8 cellular contexts compared by ENCODE assay signal in genomic region chr3:134249442-134249841, GRCh38. TPM values are rescaled to one million over a fixed set of nuclear protein-coding genes. Genes with fewer than 3 reads are reported as not detected.
DNase-seq lines count a peak whose midpoint lies in the region; TF ChIP-seq lines count a peak whose summit lies in the region.

No MANE protein-coding gene starts in this region.

- no peaks in the 10 kb centered on the region for H3K27me3 Mint-ChIP-seq in Caco-2 (ENCODE audit: insufficient read depth, unreplicated experiment)
- peaks cover 4% of the 10 kb centered on the region for H3K27me3 Mint-ChIP-seq in endothelial cell (ENCODE audit: unreplicated experiment)
- no peaks in the 10 kb centered on the region for H3K27me3 Mint-ChIP-seq in osteocyte (ENCODE audit: unreplicated experiment)

- intact Hi-C loops in Caco-2 (cut with micrococcal nuclease; ENCODE audit: unreplicated experiment), result no loop called here
- intact Hi-C loops in OCI-LY7 (cut with micrococcal nuclease; ENCODE audit: unreplicated experiment), result no loop called here

- POLR2A ChIA-PET in Caco-2 (lab: Charles Lee), result no interaction called here
- POLR2A ChIA-PET in OCI-LY7 (lab: Charles Lee), result interaction anchor here (1.6 kb wide), 1 partner anchor 10 kb away, joined by 3 read pairs; no protein-coding TSS in a partner anchor

- H4K20me1 ChIP-seq in OCI-LY7 (ENCODE audit: insufficient read depth, low read length), result peaks cover 7% of the 10 kb centered on the region; the same call in 1 of the 2 replicates

- H3K79me2 ChIP-seq in OCI-LY7 (ENCODE audit: insufficient read depth, low read depth, low read length), result no peaks in the 10 kb centered on the region; the same call in 1 of the 2 replicates

- H3K9me3 Mint-ChIP-seq in Caco-2 (ENCODE audit: unreplicated experiment) (peaks cover 13% of the 10 kb centered on the region), endothelial cell (ENCODE audit: unreplicated experiment) (no peaks in the 10 kb centered on the region), osteocyte (ENCODE audit: unreplicated experiment) (no peaks in the 10 kb centered on the region)

- peak overlapping the region; percentile 91 for H3K4me2 ChIP-seq in OCI-LY7 (ENCODE audit: low read length)

- peak overlapping the region; percentile 76 for H3K27ac Mint-ChIP-seq in Caco-2 (ENCODE audit: unreplicated experiment)
- H3K27ac Mint-ChIP-seq in endothelial cell (ENCODE audit: unreplicated experiment), result peak overlapping the region; percentile 83
- H3K27ac Mint-ChIP-seq in osteocyte (ENCODE audit: unreplicated experiment), result peak overlapping the region; percentile 84

- no peaks in the 10 kb centered on the region for H3K9me2 ChIP-seq in OCI-LY7 (ENCODE audit: insufficient read depth, low read length)

- no peaks in the 10 kb centered on the region for H3K27me3 ChIP-seq in Caco-2 (replicated peaks; ENCODE audit: control insufficient read depth, insufficient read depth, low read length)

- H3K36me3 ChIP-seq in Caco-2 (ENCODE audit: control insufficient read depth, insufficient read depth, low read length) (no peaks in the 10 kb centered on the region), OCI-LY7 (ENCODE audit: insufficient read depth, low read length) (no peaks in the 10 kb centered on the region; the same call in 1 of the 2 replicates)

- no peaks in the 10 kb centered on the region; the same call in 1 of the 2 replicates for H3K9me3 ChIP-seq in Caco-2
- H3K9me3 ChIP-seq in OCI-LY7 (ENCODE audit: low read length), result 0 out of 2 replicates have a peak, but pooled peaks cover 7% of the 10 kb centered on the region

- BruUV-seq in Caco-2 (replicated peaks; lab: Mats Ljungman, UMichigan), result TSS peak; percentile 49
- TSS peak; percentile 67 for BruUV-seq in OCI-LY7 (replicated peaks; lab: Mats Ljungman, UMichigan)

- H3K4me1 ChIP-seq in Caco-2, result peaks cover 49% of the 10 kb centered on the region
- H3K4me1 ChIP-seq in OCI-LY7 (ENCODE audit: insufficient read depth, low read length, poor library complexity, severe bottlenecking), result peaks cover 10% of the 10 kb centered on the region

- H3K36me3 Mint-ChIP-seq in Caco-2 (ENCODE audit: insufficient read depth, unreplicated experiment) (peaks cover 17% of the 10 kb centered on the region), endothelial cell (ENCODE audit: low read depth, unreplicated experiment) (no peaks in the 10 kb centered on the region), osteocyte (ENCODE audit: unreplicated experiment) (no peaks in the 10 kb centered on the region)

- CTCF ChIA-PET in Caco-2 (lab: Charles Lee), result interaction anchor here (1.5 to 1.6 kb wide), 2 partner anchors 36 to 38 kb away, joined by 4 to 5 read pairs; no protein-coding TSS in a partner anchor
- CTCF ChIA-PET in OCI-LY7 (lab: Charles Lee; ENCODE audit: unreplicated experiment), result no interaction called here

- H3K27ac ChIP-seq in OCI-LY7 (ENCODE audit: low read depth, low read length, poor library complexity, severe bottlenecking), result no peak overlapping the region

- H3K4me1 Mint-ChIP-seq in Caco-2 (ENCODE audit: low read depth, unreplicated experiment) (peaks cover 43% of the 10 kb centered on the region), endothelial cell (ENCODE audit: unreplicated experiment) (peaks cover 64% of the 10 kb centered on the region), osteocyte (ENCODE audit: unreplicated experiment) (peaks cover 61% of the 10 kb centered on the region)

- H3K4me3 ChIP-seq in Caco-2 (ENCODE audit: low read depth, low read length) (peak overlapping the region; percentile 88), OCI-LY7 (ENCODE audit: low read depth, low read length, poor library complexity, severe bottlenecking) (peak overlapping the region; percentile 88)

- TF ChIP-seq CTCF in Caco-2 (IDR thresholded peaks at IDR 0.05; ENCODE audit: insufficient read depth in 1 of 2, low read depth in 1 of 2, low read length in 1 of 2, severe bottlenecking in 1 of 2, unreplicated experiment in 1 of 2) (no peak), OCI-LY7 (conservative IDR thresholded peaks at IDR 0.05; ENCODE audit: low read length) (0 out of 2 replicates have a peak, but pooled peaks have one; percentile 1), endothelial cell (IDR thresholded peaks at IDR 0.05; ENCODE audit: unreplicated experiment) (no peak), osteocyte (IDR thresholded peaks at IDR 0.05) (peak; percentile 18)

- H3K4me3 Mint-ChIP-seq in Caco-2 (ENCODE audit: unreplicated experiment) (peak overlapping the region; percentile 85), endothelial cell (ENCODE audit: unreplicated experiment) (peak overlapping the region; percentile 94), osteocyte (ENCODE audit: unreplicated experiment) (peak overlapping the region; percentile 80)

- H2AFZ ChIP-seq in OCI-LY7 (ENCODE audit: low read length), result peak overlapping the region; percentile 53; the same call in 1 of the 2 replicates

- DNase-seq in Caco-2 (no peak), OCI-LY7 (ENCODE audit: low spot score) (no peak), endothelial cell (ENCODE audit: low spot score) (no peak), osteocyte (ENCODE audit: extremely low spot score, unreplicated experiment) (no peak), NCI-H1105 treated with DMSO at 0.1 percent for 48 hours (lab: John Stamatoyannopoulos, UW) (no peak), T1000 (lab: John Stamatoyannopoulos, UW) (no peak), NCI-H446 (lab: John Stamatoyannopoulos, UW) (no peak), LoVo (ENCODE audit: low spot score) (no peak)

RNA-seq across cellular contexts. Expression of gene RYK, which starts 1.2 kb away (rescaled TPM):
- 101 and 102 TPM in 2 replicates for total RNA-seq in Caco-2 (2022)
- total RNA-seq in OCI-LY7 (2014; rRNA removed; shearing (Covaris generic)), result 24.8 and 25.0 TPM in 2 replicates
- 22.5 and 25.5 TPM in 2 replicates for total RNA-seq in OCI-LY7 (2022)
- total RNA-seq in endothelial cell (ENCODE audit: unreplicated experiment), result 60.4 TPM
- 68.1 and 70.7 TPM in 2 replicates for total RNA-seq in osteocyte

Comparison
In these comparisons a context has a peak if more than half of its experiments do, and no peak if none do; other contexts are left out.
1. CTCF ChIP-seq: peak in OCI-LY7 (single experiment) and osteocyte (single experiment); none in Caco-2 (0 of 2) and endothelial cell (single experiment).
2. Peak in every context shown above with its lines, with median percentiles within 50 percentile points of each other: H3K27ac Mint-ChIP-seq and H3K4me3 Mint-ChIP-seq.